ENCODE assay signal across 8 cellular contexts in genomic region chr9:5186416-5187169, GRCh38. TPM values are rescaled to one million over a fixed set of nuclear protein-coding genes. Genes with fewer than 3 reads are reported as not detected.
DNase-seq lines count a peak whose midpoint lies in the region; ATAC-seq, FAIRE-seq and TF ChIP-seq lines count a peak whose summit lies in the region.

No MANE protein-coding gene starts in this region.

- CTCF ChIA-PET in A549 (lab: Yijun Ruan, JAX): interaction anchor here (0.6 to 5.7 kb wide), 71 partner anchors 9 to 601 kb away, joined by 3 to 114 read pairs (median 4); partner anchors contain the start of genes CD274, JAK2, PDCD1LG2 and PLGRKT

- TF ChIP-seq CTCF in A549 (IDR thresholded peaks at IDR 0.05): peak; percentile 96
- TF ChIP-seq CTCF in GM13977 (IDR thresholded peaks at IDR 0.05; ENCODE audit: extremely low read depth, insufficient read depth, missing control alignments): peak; percentile 45
- peak; percentile 94 for TF ChIP-seq CTCF in VCaP (conservative IDR thresholded peaks at IDR 0.05)

- POLR2A ChIA-PET in A549 (lab: Yijun Ruan, JAX): interaction anchor here (0.6 to 1.2 kb wide), 3 partner anchors 251 to 442 kb away, joined by 5 to 6 read pairs (median 5); partner anchors contain the start of genes PLGRKT and RIC1

- no peaks in the 10 kb centered on the region for H3K9me3 ChIP-seq in A549

- no peaks in the 10 kb centered on the region for H3K4me1 ChIP-seq in A549

- in situ Hi-C loops in GM13977 (cut with MboI; ENCODE audit: low pct_unique_long_range_greater_than_20kb, low sequenced_read_pairs, unreplicated experiment): loop anchor here (5.0 to 10.0 kb wide), 2 partner anchors 238 to 406 kb away; no protein-coding TSS in a partner anchor

- no peak for TF ChIP-seq POLR2A in A549 (IDR thresholded peaks at IDR 0.05; ENCODE audit: low read length)

- TF ChIP-seq RAD21 in A549 (conservative IDR thresholded peaks at IDR 0.05 in 1 of 2, IDR thresholded peaks at IDR 0.05 in 1 of 2): peak; percentile 96

- DNase-seq in A549 (ENCODE audit: low read depth in 1 of 2, low spot score in 1 of 2) (peak; percentile 65 to 78), GM13977 (ENCODE audit: low spot score) (peak; percentile 69), NCI-H1694 treated with DMSO at 0.1 percent for 48 hours (lab: John Stamatoyannopoulos, UW) (peak; percentile 67), cerebellum (ENCODE audit: low spot score) (peak; percentile 46), left colon (peak; percentile 30 to 49)
- DNase-seq in stimulated activated CD4-positive, alpha-beta T cell treated with anti-CD3 and anti-CD28 coated beads, TNF-alpha, amount 100 ng/mL, for 4 hours (ENCODE audit: low read depth in 3 of 3): peak; percentile 9 to 35 (median 25)

- intact Hi-C loops in left colon (cut with DNase I, micrococcal nuclease): loop anchor here in 1 of 2 donors (10.0 kb wide), 1 partner anchor 408 kb away; no protein-coding TSS in a partner anchor

- peak; percentile 90 to 97 for ATAC-seq in A549
- peak; percentile 95 for ATAC-seq in left colon
- ATAC-seq in GM21526 (IDR thresholded peaks at IDR 0.05; ENCODE audit: low FRiP score, unreplicated experiment): no peak

- TF ChIP-seq EP300 in A549 (IDR thresholded peaks at IDR 0.05): no peak

- 27% methylated on average over 8 of the region's 8 CpGs for WGBS in A549 (ENCODE audit: missing lambda C conversion rate)

- H3K4me3 ChIP-seq in A549: no peak overlapping the region

- H3K27ac ChIP-seq in A549: no peak overlapping the region
- H3K27ac ChIP-seq in VCaP: no peak overlapping the region

- 0 out of 3 replicates have a peak overlapping the region, but pooled peaks have one; percentile 5 for H3K4me2 ChIP-seq in A549

- FAIRE-seq in A549 (lab: Jason Lieb, UNC): no peak

TF ChIP-seq in A549, 52 proteins besides CTCF, POLR2A, EP300 and RAD21:
- TF ChIP-seq EHF (CRISPR knock-in tag; IDR thresholded peaks at IDR 0.05) (no peak), SMC3 (IDR thresholded peaks at IDR 0.05) (peak; percentile 97), POLR2AphosphoS2 (conservative IDR thresholded peaks at IDR 0.05; ENCODE audit: low read length) (no peak)
- TF ChIP-seq, protein P1, sequence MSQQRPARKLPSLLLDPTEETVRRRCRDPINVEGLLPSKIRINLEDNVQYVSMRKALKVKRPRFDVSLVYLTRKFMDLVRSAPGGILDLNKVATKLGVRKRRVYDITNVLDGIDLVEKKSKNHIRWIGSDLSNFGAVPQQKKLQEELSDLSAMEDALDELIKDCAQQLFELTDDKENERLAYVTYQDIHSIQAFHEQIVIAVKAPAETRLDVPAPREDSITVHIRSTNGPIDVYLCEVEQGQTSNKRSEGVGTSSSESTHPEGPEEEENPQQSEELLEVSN (IDR thresholded peaks at IDR 0.05; ENCODE audit: borderline replicate concordance, low read depth): no peak
- TF ChIP-seq, protein P2, sequence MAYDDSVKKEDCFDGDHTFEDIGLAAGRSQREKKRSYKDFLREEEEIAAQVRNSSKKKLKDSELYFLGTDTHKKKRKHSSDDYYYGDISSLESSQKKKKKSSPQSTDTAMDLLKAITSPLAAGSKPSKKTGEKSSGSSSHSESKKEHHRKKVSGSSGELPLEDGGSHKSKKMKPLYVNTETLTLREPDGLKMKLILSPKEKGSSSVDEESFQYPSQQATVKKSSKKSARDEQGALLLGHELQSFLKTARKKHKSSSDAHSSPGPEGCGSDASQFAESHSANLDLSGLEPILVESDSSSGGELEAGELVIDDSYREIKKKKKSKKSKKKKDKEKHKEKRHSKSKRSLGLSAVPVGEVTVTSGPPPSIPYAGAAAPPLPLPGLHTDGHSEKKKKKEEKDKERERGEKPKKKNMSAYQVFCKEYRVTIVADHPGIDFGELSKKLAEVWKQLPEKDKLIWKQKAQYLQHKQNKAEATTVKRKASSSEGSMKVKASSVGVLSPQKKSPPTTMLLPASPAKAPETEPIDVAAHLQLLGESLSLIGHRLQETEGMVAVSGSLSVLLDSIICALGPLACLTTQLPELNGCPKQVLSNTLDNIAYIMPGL (CRISPR knock-in tag; IDR thresholded peaks at IDR 0.05; ENCODE audit: borderline replicate concordance): no peak
TF ChIP-seq in A549: peak in this region for 1.

RNA-seq across cellular contexts. Expression of gene INSL6, which starts 1.2 kb away (rescaled TPM):
- not detected in 2 replicates for polyA plus RNA-seq in A549 (2011; rRNA removed)
- not detected in 2 replicates for polyA plus RNA-seq in A549 (2012; cell fraction: cytosol; rRNA removed)
- polyA plus RNA-seq in A549 (2012; cell fraction: nucleus; rRNA removed): not detected in 2 replicates
- polyA plus RNA-seq in A549 (2017; fragmentation: RNase III; extraction: RNeasy Plus Mini Kit Qiagen cat#74134 plus additional on column Dnase treatment): not detected in 3 replicates
- not detected in 2 replicates for polyA minus RNA-seq in A549 (2011; rRNA and poly(A)+ RNA removed)
- not detected for total RNA-seq in cerebellum
- total RNA-seq in left colon: not detected

RNA-seq across cellular contexts. Expression of gene INSL4, which starts 44.6 kb away (rescaled TPM):
- 54.0 and 77.5 TPM in 2 replicates for polyA plus RNA-seq in A549 (2011; rRNA removed)
- 11.3 and 12.9 TPM in 2 replicates for polyA plus RNA-seq in A549 (2012; cell fraction: cytosol; rRNA removed)
- 7.0 and 9.8 TPM in 2 replicates for polyA plus RNA-seq in A549 (2012; cell fraction: nucleus; rRNA removed)
- polyA plus RNA-seq in A549 (2017; fragmentation: RNase III; extraction: RNeasy Plus Mini Kit Qiagen cat#74134 plus additional on column Dnase treatment): 8.6 to 12.1 TPM (median 11.5 TPM) in 3 replicates
- polyA minus RNA-seq in A549 (2011; rRNA and poly(A)+ RNA removed): 16.8 and 18.1 TPM in 2 replicates
- not detected for total RNA-seq in cerebellum
- total RNA-seq in left colon: not detected

Comparison
In these comparisons a context has a peak if more than half of its experiments do, and no peak if none do; other contexts are left out.
1. CTCF ChIP-seq: peak in every context shown above with its lines; median percentile 96 in A549; 94 in VCaP; 45 in GM13977.